In genomic region chr2:73983322-73984202, GRCh38 we compare ENCODE assay signal across 8 cellular contexts. TPM values are rescaled to one million over a fixed set of nuclear protein-coding genes. Genes with fewer than 3 reads are reported as not detected.
DNase-seq lines count a peak whose midpoint lies in the region; ATAC-seq and TF ChIP-seq lines count a peak whose summit lies in the region.

No MANE protein-coding gene starts in this region.

- POLR2A ChIA-PET in GM10248 (lab: Yijun Ruan, JAX), result no interaction called here

- H3K4me3 ChIP-seq in brain microvascular endothelial cell (ENCODE audit: low read depth, low read length) (peak overlapping the region; percentile 43), right lobe of liver (peak overlapping the region; percentile 63 to 80 (median 73)), thymus (ENCODE audit: low read length) (peak overlapping the region; percentile 79)

- H3K27ac ChIP-seq in brain microvascular endothelial cell (no peak overlapping the region), right lobe of liver (peak overlapping the region; percentile 68 to 84 (median 70)), thymus (ENCODE audit: low read depth) (peak overlapping the region; percentile 85)

- CTCF ChIA-PET in activated CD8-positive, alpha-beta memory T cell treated with anti-CD3 and anti-CD28 coated beads, Interleukin-2, amount 10 ng/mL, durations not matched to agents 7 days and 5 days (lab: Charles Lee), result interaction anchor here (0.8 kb wide), 1 partner anchor 163 kb away, joined by 3 read pairs; no protein-coding TSS in a partner anchor
- CTCF ChIA-PET in GM10248 (lab: Yijun Ruan, JAX), result interaction anchor here (1.3 kb wide), 1 partner anchor 62 kb away, joined by 4 read pairs; no protein-coding TSS in a partner anchor

- H3K27me3 ChIP-seq in brain microvascular endothelial cell (replicated peaks) (no peaks in the 10 kb centered on the region), right lobe of liver (no peaks in the 10 kb centered on the region), thymus (ENCODE audit: control insufficient read depth, insufficient read depth) (peaks cover 8% of the 10 kb centered on the region)

- H3K9me3 ChIP-seq in right lobe of liver (no peaks in the 10 kb centered on the region), thymus (ENCODE audit: control insufficient read depth) (no peaks in the 10 kb centered on the region)

- no peaks in the 10 kb centered on the region for H3K9me3 Mint-ChIP-seq in activated CD8-positive, alpha-beta memory T cell treated with anti-CD3 and anti-CD28 coated beads, Interleukin-2, amount 10 ng/mL, durations not matched to agents 7 days and 5 days (ENCODE audit: low read depth)

- in situ Hi-C loops in brain microvascular endothelial cell (cut with HindIII; ENCODE audit: low pct_ligation_motif_present, low sequenced_read_pairs), result no loop called here

- H3K36me3 ChIP-seq in brain microvascular endothelial cell (replicated peaks) (no peaks in the 10 kb centered on the region), right lobe of liver (no peaks in the 10 kb centered on the region), thymus (ENCODE audit: control insufficient read depth, insufficient read depth) (no peaks in the 10 kb centered on the region)

- TF ChIP-seq CTCF in brain microvascular endothelial cell (IDR thresholded peaks at IDR 0.05; ENCODE audit: low read depth, low read length, missing control alignments), result no peak
- TF ChIP-seq CTCF in right lobe of liver (IDR thresholded peaks at IDR 0.05), result peak in 1 of 4 donors; percentile 10
- no peak for TF ChIP-seq CTCF in GM10248 (IDR thresholded peaks at IDR 0.05; ENCODE audit: control extremely low read depth, extremely low read depth, low read depth, missing control alignments)

- H3K4me1 ChIP-seq in right lobe of liver (peaks cover 0 to 48% (median 18%) of the 10 kb centered on the region in 4 donors), thymus (ENCODE audit: control insufficient read depth, insufficient read depth, low read length) (peaks cover 48% of the 10 kb centered on the region)

- DNase-seq in activated CD8-positive, alpha-beta memory T cell treated with anti-CD3 and anti-CD28 coated beads, Interleukin-2, amount 10 ng/mL, durations not matched to agents 7 days and 5 days, result no peak
- no peak for DNase-seq in activated CD8-positive, alpha-beta memory T cell treated with anti-CD3 and anti-CD28 coated beads, Interleukin-2, amount 50 U/mL, for 48 hours
- peak; percentile 58 for DNase-seq in NCI-H226
- DNase-seq in brain microvascular endothelial cell, result no peak
- peak; percentile 70 to 90 (median 90) for DNase-seq in right lobe of liver
- DNase-seq in NCI-H524 treated with DMSO at 0.1 percent for 48 hours (lab: John Stamatoyannopoulos, UW), result no peak
- DNase-seq in GM10248 (ENCODE audit: extremely low spot score), result no peak

- H3K27me3 Mint-ChIP-seq in activated CD8-positive, alpha-beta memory T cell treated with anti-CD3 and anti-CD28 coated beads, Interleukin-2, amount 10 ng/mL, durations not matched to agents 7 days and 5 days, result peaks cover 23% of the 10 kb centered on the region

- peaks cover 9% of the 10 kb centered on the region for H3K36me3 Mint-ChIP-seq in activated CD8-positive, alpha-beta memory T cell treated with anti-CD3 and anti-CD28 coated beads, Interleukin-2, amount 10 ng/mL, durations not matched to agents 7 days and 5 days

- WGBS in right lobe of liver (ENCODE audit: insufficient coverage, low coverage, low lambda C conversion rate, missing lambda C conversion rate), result 13% methylated on average over 26 of the region's 35 CpGs
- 39% methylated on average over 35 of the region's 35 CpGs for WGBS in thymus

- H3K4me1 Mint-ChIP-seq in activated CD8-positive, alpha-beta memory T cell treated with anti-CD3 and anti-CD28 coated beads, Interleukin-2, amount 10 ng/mL, durations not matched to agents 7 days and 5 days, result peaks cover 62% of the 10 kb centered on the region

- H3K27ac Mint-ChIP-seq in activated CD8-positive, alpha-beta memory T cell treated with anti-CD3 and anti-CD28 coated beads, Interleukin-2, amount 10 ng/mL, durations not matched to agents 7 days and 5 days, result peak overlapping the region; percentile 52

- intact Hi-C loops in right lobe of liver (cut with DNase I), result no loop called here

- H3K4me3 Mint-ChIP-seq in activated CD8-positive, alpha-beta memory T cell treated with anti-CD3 and anti-CD28 coated beads, Interleukin-2, amount 10 ng/mL, durations not matched to agents 7 days and 5 days, result peak overlapping the region; percentile 55

- TF ChIP-seq POLR2A in right lobe of liver (IDR thresholded peaks at IDR 0.05), result peak; percentile 42

- no peak for ATAC-seq in activated CD8-positive, alpha-beta memory T cell treated with anti-CD3 and anti-CD28 coated beads, Interleukin-2, amount 10 ng/mL, durations not matched to agents 7 days and 5 days
- ATAC-seq in right lobe of liver, result peak; percentile 58 to 78 (median 70)

RNA-seq across cellular contexts. Expression of gene TET3, which starts 1.1 kb away (rescaled TPM):
- 10 to 100 TPM; 12.7 to 13.7 TPM for total RNA-seq in activated CD8-positive, alpha-beta memory T cell treated with anti-CD3 and anti-CD28 coated beads, Interleukin-2, amount 10 ng/mL, durations not matched to agents 7 days and 5 days
- 1 to 10 TPM; 3.7 to 6.8 (median 5.1) TPM for total RNA-seq in right lobe of liver
- polyA plus RNA-seq in thymus, result 4.2 TPM

RNA-seq across cellular contexts. Expression of gene DGUOK, which starts 56.9 kb away (rescaled TPM):
- total RNA-seq in activated CD8-positive, alpha-beta memory T cell treated with anti-CD3 and anti-CD28 coated beads, Interleukin-2, amount 10 ng/mL, durations not matched to agents 7 days and 5 days, result 10 to 100 TPM; 65.9 to 75.4 TPM
- 10 to 100 TPM; 16.6 to 33.1 (median 22.6) TPM for total RNA-seq in right lobe of liver
- polyA plus RNA-seq in thymus, result 157 TPM

Comparison
In these comparisons a context has a peak if more than half of its experiments do, and no peak if none do; other contexts are left out.
1. DNase-seq: peak in NCI-H226 (single experiment) and right lobe of liver (3 of 3); none in activated CD8-positive, alpha-beta memory T cell treated with anti-CD3 and anti-CD28 coated beads, Interleukin-2, amount 10 ng/mL, durations not matched to agents 7 days and 5 days (single experiment), activated CD8-positive, alpha-beta memory T cell treated with anti-CD3 and anti-CD28 coated beads, Interleukin-2, amount 50 U/mL, for 48 hours (single experiment), brain microvascular endothelial cell (single experiment), NCI-H524 treated with DMSO at 0.1 percent for 48 hours (single experiment) and GM10248 (single experiment).
2. Peak in every context shown above with its lines, with median percentiles within 50 percentile points of each other: H3K4me3 ChIP-seq.